Comparison of ENCODE assay signal across 35 cellular contexts in the genomic region with DNA sequence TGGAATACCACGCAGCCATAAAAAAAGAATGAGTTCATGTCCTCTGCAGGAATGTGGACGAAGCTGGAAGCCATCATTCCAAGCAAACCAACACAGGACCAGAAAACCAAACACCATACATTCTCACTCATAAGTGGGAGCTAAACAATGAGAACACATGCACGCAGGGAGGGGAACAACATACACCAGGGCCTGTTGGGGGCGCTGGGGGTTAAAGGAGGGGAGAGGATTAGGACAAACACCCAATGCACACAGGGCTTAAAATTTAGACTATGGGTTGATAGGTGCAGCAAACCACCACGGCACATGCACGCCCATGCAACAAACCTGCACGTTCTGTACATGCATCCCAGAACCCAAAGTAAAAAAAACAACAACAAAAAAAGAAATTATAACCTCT. TPM values are rescaled to one million over a fixed set of nuclear protein-coding genes. Genes with fewer than 3 reads are reported as not detected.
"Had no signal": no experiment of that assay in that cellular context is flagged by ENCODE, and none has a peak within 500 bp of the region (broad histone marks: within the 10 kb centered on the region; RNA-seq: fewer than 3 reads in every experiment).

No MANE protein-coding gene starts in this region.

- H3K27ac ChIP-seq: brain microvascular endothelial cell had no signal

- H3K4me1 Mint-ChIP-seq: activated CD4-positive, alpha-beta T cell treated with anti-CD3 and anti-CD28 coated beads for 36 hours; activated CD4-positive, alpha-beta T cell treated with anti-CD3 and anti-CD28 coated beads, Interleukin-2, amount 10 ng/mL, durations not matched to agents 24 days and 14 days; activated CD8-positive, alpha-beta memory T cell treated with anti-CD3 and anti-CD28 coated beads, Interleukin-2, amount 10 ng/mL, durations not matched to agents 7 days and 5 days; activated naive CD4-positive, alpha-beta T cell treated with anti-CD3 and anti-CD28 coated beads, Interleukin-2, amount 50 U/mL, for 24 hours; activated naive CD8-positive, alpha-beta T cell treated with anti-CD3 and anti-CD28 coated beads for 36 hours; activated naive CD8-positive, alpha-beta T cell treated with anti-CD3 and anti-CD28 coated beads, Interleukin-2, amount 50 U/mL, for 24 hours; central memory CD8-positive, alpha-beta T cell had no signal

- H3K27ac Mint-ChIP-seq: activated CD4-positive, alpha-beta memory T cell treated with anti-CD3 and anti-CD28 coated beads for 36 hours; activated CD4-positive, alpha-beta T cell treated with anti-CD3 and anti-CD28 coated beads for 36 hours; activated CD4-positive, alpha-beta T cell treated with anti-CD3 and anti-CD28 coated beads, Interleukin-2, amount 10 ng/mL, durations not matched to agents 24 days and 14 days; activated CD8-positive, alpha-beta memory T cell treated with anti-CD3 and anti-CD28 coated beads, Interleukin-2, amount 10 ng/mL, durations not matched to agents 7 days and 5 days; activated CD8-positive, alpha-beta T cell treated with anti-CD3 and anti-CD28 coated beads, Interleukin-2, amount 10 ng/mL, durations not matched to agents 7 days and 5 days; activated naive CD4-positive, alpha-beta T cell treated with anti-CD3 and anti-CD28 coated beads for 36 hours; activated naive CD4-positive, alpha-beta T cell treated with anti-CD3 and anti-CD28 coated beads, Interleukin-2, amount 50 U/mL, for 24 hours; activated naive CD8-positive, alpha-beta T cell treated with anti-CD3 and anti-CD28 coated beads for 36 hours; activated naive CD8-positive, alpha-beta T cell treated with anti-CD3 and anti-CD28 coated beads, Interleukin-2, amount 50 U/mL, for 24 hours; activated T-helper 1 cell treated with anti-CD3 and anti-CD28 coated beads, Interleukin-12 subunit alpha, Interleukin-12 subunit beta, Interleukin-2, Interleukin-4 antibody, amounts not matched to agents 30 ng/mL and 10 ng/mL and 1 ng/mL, durations not matched to agents 14 hours and 24 hours and 36 hours; activated T-helper 2 cell treated with anti-CD3 and anti-CD28 coated beads, Interferon-gamma antibody, Interleukin-2, Interleukin-4, amounts not matched to agents 10 μg/mL and 5 μg/mL and 100 μg/mL, durations not matched to agents 14 hours and 24 hours and 36 hours; dendritic cell treated with granulocyte-macrophage colony-stimulating factor and Interleukin-4, amounts not matched to agents 40 ng/mL and 50 ng/mL, for 4 days; endodermal cell; T-helper 1 cell treated with Interleukin-12 subunit alpha and Interleukin-12 subunit beta and Interleukin-4 antibody, amounts not matched to agents 30 μg/mL and 1 μg/mL, for 36 hours had no signal

- DNase-seq: activated CD4-positive, alpha-beta memory T cell treated with anti-CD3 and anti-CD28 coated beads for 36 hours; activated CD4-positive, alpha-beta T cell treated with anti-CD3 and anti-CD28 coated beads for 36 hours; activated CD4-positive, alpha-beta T cell treated with anti-CD3 and anti-CD28 coated beads, Interleukin-2, amount 10 ng/mL, durations not matched to agents 24 days and 14 days; activated CD4-positive, CD25-positive, alpha-beta regulatory T cell; activated CD4-positive, CD25-positive, alpha-beta regulatory T cell treated with anti-CD3 and anti-CD28 coated beads, Interleukin-2, amount 50 U/mL, for 72 hours; activated CD8-positive, alpha-beta memory T cell treated with anti-CD3 and anti-CD28 coated beads, Interleukin-2, amount 10 ng/mL, durations not matched to agents 7 days and 5 days; activated CD8-positive, alpha-beta memory T cell treated with anti-CD3 and anti-CD28 coated beads, Interleukin-2, amount 50 U/mL, for 4 hours; activated CD8-positive, alpha-beta T cell treated with anti-CD3 and anti-CD28 coated beads, Interleukin-2, amount 10 ng/mL, durations not matched to agents 7 days and 5 days; activated effector memory CD4-positive, alpha-beta T cell treated with anti-CD3 and anti-CD28 coated beads, Interleukin-2, amount 50 U/mL, for 16 hours; activated naive CD4-positive, alpha-beta T cell treated with anti-CD3 and anti-CD28 coated beads for 36 hours; activated naive CD8-positive, alpha-beta T cell treated with anti-CD3 and anti-CD28 coated beads for 36 hours; activated naive CD8-positive, alpha-beta T cell treated with anti-CD3 and anti-CD28 coated beads, Interleukin-2, amount 50 U/mL, for 24 hours; activated T-cell treated with anti-CD3 and anti-CD28 coated beads, Interleukin-2, amount 50 U/mL, for 1 hour; activated T-cell treated with anti-CD3 and anti-CD28 coated beads, Interleukin-2, amount 50 U/mL, for 48 hours; amygdala; aorta; dorsolateral prefrontal cortex; effector memory CD4-positive, alpha-beta T cell; endodermal cell; foreskin fibroblast; glutamatergic neuron; heart left ventricle; hypothalamus had no signal

- H3K4me3 Mint-ChIP-seq: activated CD4-positive, alpha-beta memory T cell treated with anti-CD3 and anti-CD28 coated beads for 36 hours; activated CD4-positive, alpha-beta T cell treated with anti-CD3 and anti-CD28 coated beads for 36 hours; activated CD4-positive, alpha-beta T cell treated with anti-CD3 and anti-CD28 coated beads, Interleukin-2, amount 10 ng/mL, durations not matched to agents 24 days and 14 days; activated CD8-positive, alpha-beta memory T cell treated with anti-CD3 and anti-CD28 coated beads, Interleukin-2, amount 10 ng/mL, durations not matched to agents 7 days and 5 days; activated CD8-positive, alpha-beta T cell treated with anti-CD3 and anti-CD28 coated beads, Interleukin-2, amount 10 ng/mL, durations not matched to agents 7 days and 5 days; activated naive CD4-positive, alpha-beta T cell treated with anti-CD3 and anti-CD28 coated beads for 36 hours; activated naive CD4-positive, alpha-beta T cell treated with anti-CD3 and anti-CD28 coated beads, Interleukin-2, amount 50 U/mL, for 24 hours; activated naive CD8-positive, alpha-beta T cell treated with anti-CD3 and anti-CD28 coated beads for 36 hours; activated naive CD8-positive, alpha-beta T cell treated with anti-CD3 and anti-CD28 coated beads, Interleukin-2, amount 50 U/mL, for 24 hours; activated T-helper 1 cell treated with anti-CD3 and anti-CD28 coated beads, Interleukin-12 subunit alpha, Interleukin-12 subunit beta, Interleukin-2, Interleukin-4 antibody, amounts not matched to agents 30 ng/mL and 10 ng/mL and 1 ng/mL, durations not matched to agents 14 hours and 24 hours and 36 hours; central memory CD8-positive, alpha-beta T cell; dendritic cell treated with granulocyte-macrophage colony-stimulating factor and Interleukin-4, amounts not matched to agents 40 ng/mL and 50 ng/mL, for 4 days; endodermal cell; T-helper 1 cell treated with Interleukin-12 subunit alpha and Interleukin-12 subunit beta and Interleukin-4 antibody, amounts not matched to agents 30 μg/mL and 1 μg/mL, for 36 hours had no signal

- H3K4me3 ChIP-seq: adrenal gland, dorsolateral prefrontal cortex had no signal

- H3K27me3 ChIP-seq: adrenal gland, brain microvascular endothelial cell, dorsolateral prefrontal cortex, heart left ventricle had no signal

- H3K9me3 ChIP-seq: adrenal gland, heart left ventricle had no signal

- H3K27me3 Mint-ChIP-seq: activated CD4-positive, alpha-beta memory T cell treated with anti-CD3 and anti-CD28 coated beads for 36 hours; activated CD4-positive, alpha-beta T cell treated with anti-CD3 and anti-CD28 coated beads for 36 hours; activated CD4-positive, alpha-beta T cell treated with anti-CD3 and anti-CD28 coated beads, Interleukin-2, amount 10 ng/mL, durations not matched to agents 24 days and 14 days; activated CD8-positive, alpha-beta memory T cell treated with anti-CD3 and anti-CD28 coated beads, Interleukin-2, amount 10 ng/mL, durations not matched to agents 7 days and 5 days; activated naive CD4-positive, alpha-beta T cell treated with anti-CD3 and anti-CD28 coated beads, Interleukin-2, amount 50 U/mL, for 24 hours; activated naive CD8-positive, alpha-beta T cell treated with anti-CD3 and anti-CD28 coated beads for 36 hours; activated naive CD8-positive, alpha-beta T cell treated with anti-CD3 and anti-CD28 coated beads, Interleukin-2, amount 50 U/mL, for 24 hours; central memory CD8-positive, alpha-beta T cell; dendritic cell treated with granulocyte-macrophage colony-stimulating factor and Interleukin-4, amounts not matched to agents 40 ng/mL and 50 ng/mL, for 4 days had no signal

- H3K36me3 ChIP-seq: adrenal gland, brain microvascular endothelial cell, heart left ventricle had no signal

- H3K9me3 Mint-ChIP-seq: activated naive CD4-positive, alpha-beta T cell treated with anti-CD3 and anti-CD28 coated beads, Interleukin-2, amount 50 U/mL, for 24 hours; activated naive CD8-positive, alpha-beta T cell treated with anti-CD3 and anti-CD28 coated beads for 36 hours; activated T-helper 2 cell treated with anti-CD3 and anti-CD28 coated beads, Interferon-gamma antibody, Interleukin-2, Interleukin-4, amounts not matched to agents 10 μg/mL and 5 μg/mL and 100 μg/mL, durations not matched to agents 14 hours and 24 hours and 36 hours; T-helper 1 cell treated with Interleukin-12 subunit alpha and Interleukin-12 subunit beta and Interleukin-4 antibody, amounts not matched to agents 30 μg/mL and 1 μg/mL, for 36 hours had no signal

- ATAC-seq: activated CD4-positive, alpha-beta T cell treated with anti-CD3 and anti-CD28 coated beads for 36 hours; activated CD8-positive, alpha-beta memory T cell treated with anti-CD3 and anti-CD28 coated beads, Interleukin-2, amount 10 ng/mL, durations not matched to agents 7 days and 5 days; activated CD8-positive, alpha-beta T cell treated with anti-CD3 and anti-CD28 coated beads, Interleukin-2, amount 10 ng/mL, durations not matched to agents 7 days and 5 days; activated naive CD8-positive, alpha-beta T cell treated with anti-CD3 and anti-CD28 coated beads, Interleukin-2, amount 50 U/mL, for 24 hours; esophagus mucosa had no signal

- H3K36me3 Mint-ChIP-seq: activated CD4-positive, alpha-beta memory T cell treated with anti-CD3 and anti-CD28 coated beads for 36 hours; activated CD8-positive, alpha-beta memory T cell treated with anti-CD3 and anti-CD28 coated beads, Interleukin-2, amount 10 ng/mL, durations not matched to agents 7 days and 5 days; activated naive CD4-positive, alpha-beta T cell treated with anti-CD3 and anti-CD28 coated beads, Interleukin-2, amount 50 U/mL, for 24 hours; activated naive CD8-positive, alpha-beta T cell treated with anti-CD3 and anti-CD28 coated beads for 36 hours had no signal

RNA-seq across cellular contexts. Expression of a gene that starts 23.3 kb away (rescaled TPM):
- total RNA-seq: activated CD4-positive, alpha-beta memory T cell treated with anti-CD3 and anti-CD28 coated beads for 36 hours; activated CD4-positive, alpha-beta T cell treated with anti-CD3 and anti-CD28 coated beads for 36 hours; activated CD4-positive, alpha-beta T cell treated with anti-CD3 and anti-CD28 coated beads, Interleukin-2, amount 10 ng/mL, durations not matched to agents 24 days and 14 days; activated CD8-positive, alpha-beta memory T cell treated with anti-CD3 and anti-CD28 coated beads for 36 hours; activated CD8-positive, alpha-beta memory T cell treated with anti-CD3 and anti-CD28 coated beads, Interleukin-2, amount 10 ng/mL, durations not matched to agents 7 days and 5 days; activated CD8-positive, alpha-beta T cell treated with anti-CD3 and anti-CD28 coated beads, Interleukin-2, amount 10 ng/mL, durations not matched to agents 7 days and 5 days; activated naive CD4-positive, alpha-beta T cell treated with anti-CD3 and anti-CD28 coated beads for 36 hours; activated naive CD8-positive, alpha-beta T cell treated with anti-CD3 and anti-CD28 coated beads for 36 hours; activated T-helper 1 cell treated with anti-CD3 and anti-CD28 coated beads, Interleukin-12 subunit alpha, Interleukin-12 subunit beta, Interleukin-2, Interleukin-4 antibody, amounts not matched to agents 30 ng/mL and 10 ng/mL and 1 ng/mL, durations not matched to agents 14 hours and 24 hours and 36 hours; activated T-helper 2 cell treated with anti-CD3 and anti-CD28 coated beads, Interferon-gamma antibody, Interleukin-2, Interleukin-4, amounts not matched to agents 10 μg/mL and 5 μg/mL and 100 μg/mL, durations not matched to agents 14 hours and 24 hours and 36 hours; epithelial cell of proximal tubule; T-helper 2 cell treated with Interferon-gamma antibody and Interleukin-4, amounts not matched to agents 100 ng/mL and 5 ng/mL, for 36 hours had no signal

RNA-seq across cellular contexts. Expression of a gene that starts 27.1 kb away (rescaled TPM):
- total RNA-seq: activated CD4-positive, alpha-beta memory T cell treated with anti-CD3 and anti-CD28 coated beads for 36 hours; activated CD4-positive, alpha-beta T cell treated with anti-CD3 and anti-CD28 coated beads for 36 hours; activated CD4-positive, alpha-beta T cell treated with anti-CD3 and anti-CD28 coated beads, Interleukin-2, amount 10 ng/mL, durations not matched to agents 24 days and 14 days; activated CD8-positive, alpha-beta memory T cell treated with anti-CD3 and anti-CD28 coated beads for 36 hours; activated CD8-positive, alpha-beta memory T cell treated with anti-CD3 and anti-CD28 coated beads, Interleukin-2, amount 10 ng/mL, durations not matched to agents 7 days and 5 days; activated CD8-positive, alpha-beta T cell treated with anti-CD3 and anti-CD28 coated beads, Interleukin-2, amount 10 ng/mL, durations not matched to agents 7 days and 5 days; activated naive CD4-positive, alpha-beta T cell treated with anti-CD3 and anti-CD28 coated beads for 36 hours; activated naive CD8-positive, alpha-beta T cell treated with anti-CD3 and anti-CD28 coated beads for 36 hours; activated T-helper 1 cell treated with anti-CD3 and anti-CD28 coated beads, Interleukin-12 subunit alpha, Interleukin-12 subunit beta, Interleukin-2, Interleukin-4 antibody, amounts not matched to agents 30 ng/mL and 10 ng/mL and 1 ng/mL, durations not matched to agents 14 hours and 24 hours and 36 hours; activated T-helper 2 cell treated with anti-CD3 and anti-CD28 coated beads, Interferon-gamma antibody, Interleukin-2, Interleukin-4, amounts not matched to agents 10 μg/mL and 5 μg/mL and 100 μg/mL, durations not matched to agents 14 hours and 24 hours and 36 hours; esophagus mucosa; T-helper 2 cell treated with Interferon-gamma antibody and Interleukin-4, amounts not matched to agents 100 ng/mL and 5 ng/mL, for 36 hours had no signal
